ENCODE assay signal across 18 cellular contexts in the genomic region with DNA sequence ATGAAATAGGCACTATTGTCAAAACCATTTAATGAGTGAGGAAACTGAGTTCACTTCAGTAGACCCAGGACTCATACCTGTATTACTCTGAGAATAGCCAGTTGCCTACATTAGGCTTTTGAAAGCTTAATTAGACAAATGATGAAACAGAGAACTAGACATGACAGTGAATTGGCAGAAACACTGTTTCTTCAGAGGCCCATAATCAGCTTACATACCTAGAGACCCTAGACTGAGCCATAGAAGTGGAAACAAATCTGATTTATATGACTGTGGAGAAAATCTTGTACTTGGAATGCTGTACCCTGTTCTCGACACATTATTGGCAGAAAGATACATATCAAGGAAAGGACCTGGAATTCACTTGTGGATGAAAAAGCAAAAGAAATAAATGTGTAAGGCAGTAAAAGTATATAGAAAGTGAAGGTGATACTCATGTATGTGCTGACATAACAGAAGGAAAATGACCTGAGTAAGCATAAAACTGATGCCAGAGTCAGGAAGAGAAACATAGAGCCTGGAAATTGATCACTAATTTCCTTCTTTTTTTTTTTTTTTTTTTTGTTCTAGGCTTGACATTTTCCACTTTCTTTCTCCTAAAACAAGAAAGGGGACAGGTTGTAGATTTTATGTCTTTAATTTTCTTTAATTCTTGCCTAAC.
A peak's percentile ranks its signal among the peaks of the same experiment; 100 is the strongest.
DNase-seq lines count a peak whose midpoint lies in the region; ATAC-seq and TF ChIP-seq lines count a peak whose summit lies in the region.
"Had no signal": no experiment of that assay in that cellular context is flagged by ENCODE, and none has a peak within 500 bp of the region (broad histone marks: within the 10 kb centered on the region; RNA-seq: fewer than 3 reads in every experiment).

No MANE protein-coding gene starts in this region.

- ATAC-seq in SK-N-SH treated with all-trans-retinoic acid at 6 μM for 48 hours = peak; percentile 87
- no peak for ATAC-seq in HG02623 (IDR thresholded peaks at IDR 0.05; ENCODE audit: unreplicated experiment)
- ATAC-seq: CD8-positive, alpha-beta T cell; GM23338; HCT116 had no signal

- H3K4me1 ChIP-seq in SK-N-SH (ENCODE audit: control insufficient read depth in 1 of 2, insufficient read depth in 2 of 2, low read depth in 1 of 2, low read length in 1 of 2) = no peaks in the 10 kb centered on the region; a peak in 1 of 4 replicates
- H3K4me1 ChIP-seq: BLaER1 treated with 17β-estradiol and CSF1 and Interleukin-3, amounts not matched to agents 10 nM and 100 nM had no signal

- no peak overlapping the region for H3K4me2 ChIP-seq in SK-N-SH
- H3K4me2 ChIP-seq: BLaER1 treated with 17β-estradiol and CSF1 and Interleukin-3, amounts not matched to agents 10 nM and 100 nM; GM23338 had no signal

- no peak for TF ChIP-seq EP300 in SK-N-SH (IDR thresholded peaks at IDR 0.05; ENCODE audit: borderline replicate concordance in 1 of 2, low read depth in 1 of 2, low read length in 1 of 2)

- H3F3A ChIP-seq in SK-N-SH (replicated peaks; ENCODE audit: insufficient read depth) = no peaks in the 10 kb centered on the region

- H3K9me3 ChIP-seq in SK-N-SH = no peaks in the 10 kb centered on the region

- H3K9ac ChIP-seq in SK-N-SH = no peak overlapping the region
- H3K9ac ChIP-seq: BLaER1 treated with 17β-estradiol and CSF1 and Interleukin-3, amounts not matched to agents 10 nM and 100 nM had no signal

- POLR2A ChIA-PET in SK-N-SH (lab: Yijun Ruan, JAX) = no interaction called here

- no peaks in the 10 kb centered on the region for H3K79me2 ChIP-seq in SK-N-SH (ENCODE audit: insufficient read depth)

- H3K4me3 ChIP-seq in SK-N-SH (ENCODE audit: low read depth in 2 of 2, low read length in 1 of 2) (no peak overlapping the region), fibroblast of the aortic adventitia (ENCODE audit: low read depth, low read length) (no peak overlapping the region), retinal pigment epithelial cell (ENCODE audit: low read length) (no peak overlapping the region)
- H3K4me3 ChIP-seq: BLaER1 treated with 17β-estradiol and CSF1 and Interleukin-3, amounts not matched to agents 10 nM and 100 nM; GM23338 had no signal

- no peaks in the 10 kb centered on the region for H3K9me2 ChIP-seq in SK-N-SH

- H2AFZ ChIP-seq in SK-N-SH (ENCODE audit: low read depth) = no peak overlapping the region
- H2AFZ ChIP-seq: GM23338 had no signal

- H4K20me1 ChIP-seq in SK-N-SH (ENCODE audit: insufficient read depth) = no peaks in the 10 kb centered on the region
- H4K20me1 ChIP-seq: BLaER1 treated with 17β-estradiol and CSF1 and Interleukin-3, amounts not matched to agents 10 nM and 100 nM had no signal

- no peak for TF ChIP-seq CTCF in SK-N-SH (IDR thresholded peaks at IDR 0.05)
- no peak for TF ChIP-seq CTCF in fibroblast of the aortic adventitia (IDR thresholded peaks at IDR 0.05; ENCODE audit: insufficient read depth, low read length)
- no peak for TF ChIP-seq CTCF in retinal pigment epithelial cell (conservative IDR thresholded peaks at IDR 0.05; ENCODE audit: low read depth, low read length)

- no peak for TF ChIP-seq RAD21 in SK-N-SH (IDR thresholded peaks at IDR 0.05; ENCODE audit: low read length)

- peaks cover 0 to 8% of the 10 kb centered on the region in 2 experiments for H3K36me3 ChIP-seq in SK-N-SH (replicated peaks in 1 of 2; ENCODE audit: control insufficient read depth in 1 of 2, insufficient read depth in 2 of 2, low read length in 1 of 2)
- H3K36me3 ChIP-seq: BLaER1 treated with 17β-estradiol and CSF1 and Interleukin-3, amounts not matched to agents 10 nM and 100 nM had no signal

- no peak for DNase-seq in SK-N-SH
- DNase-seq in SK-N-DZ (ENCODE audit: low spot score) = peak; percentile 87
- peak; percentile 45 for DNase-seq in fibroblast of the aortic adventitia (ENCODE audit: low read depth)
- DNase-seq in retinal pigment epithelial cell (ENCODE audit: low read depth) = peak; percentile 30
- DNase-seq in NCI-H2029 (lab: John Stamatoyannopoulos, UW) = no peak
- DNase-seq in iPS-NIHi11 (ENCODE audit: low spot score) = no peak
- DNase-seq: Calu3; CD8-positive, alpha-beta T cell; DMS79 treated with DMSO at 0.1 percent for 48 hours; GF-D8; H7 had no signal

- 94% methylated on average over 1 of the region's 1 CpG for WGBS in SK-N-SH (ENCODE audit: low lambda C conversion rate)

- CTCF ChIA-PET in SK-N-SH (lab: Yijun Ruan, JAX) = no interaction called here

- H3K27me3 ChIP-seq in SK-N-SH (ENCODE audit: insufficient read depth) = no peaks in the 10 kb centered on the region
- H3K27me3 ChIP-seq: BLaER1 treated with 17β-estradiol and CSF1 and Interleukin-3, amounts not matched to agents 10 nM and 100 nM had no signal

- peak overlapping the region in 1 of 2 experiments; percentile 16; a peak in 1 of 4 replicates for H3K27ac ChIP-seq in SK-N-SH (ENCODE audit: low read depth in 2 of 2, low read length in 1 of 2)
- H3K27ac ChIP-seq: 22Rv1; BLaER1 treated with 17β-estradiol and CSF1 and Interleukin-3, amounts not matched to agents 10 nM and 100 nM; HL-60 had no signal

TF ChIP-seq in SK-N-SH treated with all-trans-retinoic acid at 6 μM for 48 hours, 23 proteins besides CTCF, POLR2A, EP300 and RAD21 (continues in another document):
- TF ChIP-seq ZFP3 (CRISPR knock-in tag; IDR thresholded peaks at IDR 0.05) = no peak
- TF ChIP-seq, protein P1, sequence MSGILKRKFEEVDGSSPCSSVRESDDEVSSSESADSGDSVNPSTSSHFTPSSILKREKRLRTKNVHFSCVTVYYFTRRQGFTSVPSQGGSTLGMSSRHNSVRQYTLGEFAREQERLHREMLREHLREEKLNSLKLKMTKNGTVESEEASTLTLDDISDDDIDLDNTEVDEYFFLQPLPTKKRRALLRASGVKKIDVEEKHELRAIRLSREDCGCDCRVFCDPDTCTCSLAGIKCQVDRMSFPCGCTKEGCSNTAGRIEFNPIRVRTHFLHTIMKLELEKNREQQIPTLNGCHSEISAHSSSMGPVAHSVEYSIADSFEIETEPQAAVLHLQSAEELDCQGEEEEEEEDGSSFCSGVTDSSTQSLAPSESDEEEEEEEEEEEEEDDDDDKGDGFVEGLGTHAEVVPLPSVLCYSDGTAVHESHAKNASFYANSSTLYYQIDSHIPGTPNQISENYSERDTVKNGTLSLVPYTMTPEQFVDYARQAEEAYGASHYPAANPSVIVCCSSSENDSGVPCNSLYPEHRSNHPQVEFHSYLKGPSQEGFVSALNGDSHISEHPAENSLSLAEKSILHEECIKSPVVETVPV (CRISPR knock-in tag; IDR thresholded peaks at IDR 0.05) = no peak

TF ChIP-seq in SK-N-SH, 30 proteins besides CTCF, POLR2A, EP300 and RAD21:
- TF ChIP-seq FOXM1 (IDR thresholded peaks at IDR 0.05; ENCODE audit: low read depth) (no peak), SMC3 (IDR thresholded peaks at IDR 0.05; ENCODE audit: low read depth, low read length) (no peak), RXRA (IDR thresholded peaks at IDR 0.05; ENCODE audit: borderline replicate concordance, low read depth) (no peak), TAF1 (IDR thresholded peaks at IDR 0.05; ENCODE audit: borderline replicate concordance, low read depth, low read length) (no peak), NFIC (IDR thresholded peaks at IDR 0.05; ENCODE audit: borderline replicate concordance) (no peak), GATA2 (CRISPR knock-in tag; IDR thresholded peaks at IDR 0.05) (no peak), TCF12 (IDR thresholded peaks at IDR 0.05) (no peak), ELF1 (IDR thresholded peaks at IDR 0.05) (no peak), YY1 (IDR thresholded peaks at IDR 0.05; ENCODE audit: low read depth) (no peak), JUND (IDR thresholded peaks at IDR 0.05) (no peak)
- TF ChIP-seq, protein P2, sequence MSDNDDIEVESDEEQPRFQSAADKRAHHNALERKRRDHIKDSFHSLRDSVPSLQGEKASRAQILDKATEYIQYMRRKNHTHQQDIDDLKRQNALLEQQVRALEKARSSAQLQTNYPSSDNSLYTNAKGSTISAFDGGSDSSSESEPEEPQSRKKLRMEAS (IDR thresholded peaks at IDR 0.05; ENCODE audit: low read depth) = no peak
- TF ChIP-seq, protein P3, sequence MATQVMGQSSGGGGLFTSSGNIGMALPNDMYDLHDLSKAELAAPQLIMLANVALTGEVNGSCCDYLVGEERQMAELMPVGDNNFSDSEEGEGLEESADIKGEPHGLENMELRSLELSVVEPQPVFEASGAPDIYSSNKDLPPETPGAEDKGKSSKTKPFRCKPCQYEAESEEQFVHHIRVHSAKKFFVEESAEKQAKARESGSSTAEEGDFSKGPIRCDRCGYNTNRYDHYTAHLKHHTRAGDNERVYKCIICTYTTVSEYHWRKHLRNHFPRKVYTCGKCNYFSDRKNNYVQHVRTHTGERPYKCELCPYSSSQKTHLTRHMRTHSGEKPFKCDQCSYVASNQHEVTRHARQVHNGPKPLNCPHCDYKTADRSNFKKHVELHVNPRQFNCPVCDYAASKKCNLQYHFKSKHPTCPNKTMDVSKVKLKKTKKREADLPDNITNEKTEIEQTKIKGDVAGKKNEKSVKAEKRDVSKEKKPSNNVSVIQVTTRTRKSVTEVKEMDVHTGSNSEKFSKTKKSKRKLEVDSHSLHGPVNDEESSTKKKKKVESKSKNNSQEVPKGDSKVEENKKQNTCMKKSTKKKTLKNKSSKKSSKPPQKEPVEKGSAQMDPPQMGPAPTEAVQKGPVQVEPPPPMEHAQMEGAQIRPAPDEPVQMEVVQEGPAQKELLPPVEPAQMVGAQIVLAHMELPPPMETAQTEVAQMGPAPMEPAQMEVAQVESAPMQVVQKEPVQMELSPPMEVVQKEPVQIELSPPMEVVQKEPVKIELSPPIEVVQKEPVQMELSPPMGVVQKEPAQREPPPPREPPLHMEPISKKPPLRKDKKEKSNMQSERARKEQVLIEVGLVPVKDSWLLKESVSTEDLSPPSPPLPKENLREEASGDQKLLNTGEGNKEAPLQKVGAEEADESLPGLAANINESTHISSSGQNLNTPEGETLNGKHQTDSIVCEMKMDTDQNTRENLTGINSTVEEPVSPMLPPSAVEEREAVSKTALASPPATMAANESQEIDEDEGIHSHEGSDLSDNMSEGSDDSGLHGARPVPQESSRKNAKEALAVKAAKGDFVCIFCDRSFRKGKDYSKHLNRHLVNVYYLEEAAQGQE (IDR thresholded peaks at IDR 0.05; ENCODE audit: low read depth, low read length) = no peak
- TF ChIP-seq, protein P4, sequence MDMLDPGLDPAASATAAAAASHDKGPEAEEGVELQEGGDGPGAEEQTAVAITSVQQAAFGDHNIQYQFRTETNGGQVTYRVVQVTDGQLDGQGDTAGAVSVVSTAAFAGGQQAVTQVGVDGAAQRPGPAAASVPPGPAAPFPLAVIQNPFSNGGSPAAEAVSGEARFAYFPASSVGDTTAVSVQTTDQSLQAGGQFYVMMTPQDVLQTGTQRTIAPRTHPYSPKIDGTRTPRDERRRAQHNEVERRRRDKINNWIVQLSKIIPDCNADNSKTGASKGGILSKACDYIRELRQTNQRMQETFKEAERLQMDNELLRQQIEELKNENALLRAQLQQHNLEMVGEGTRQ (IDR thresholded peaks at IDR 0.05; ENCODE audit: borderline replicate concordance, low read depth, low read length) = no peak

Comparison
In these comparisons a context has a peak if more than half of its experiments do, and no peak if none do; other contexts are left out.
1. DNase-seq: peak in SK-N-DZ (single experiment), fibroblast of the aortic adventitia (single experiment) and retinal pigment epithelial cell (single experiment); none in SK-N-SH (single experiment), NCI-H2029 (single experiment) and iPS-NIHi11 (single experiment).